9 cellular contexts compared by ENCODE assay signal in the genomic region with DNA sequence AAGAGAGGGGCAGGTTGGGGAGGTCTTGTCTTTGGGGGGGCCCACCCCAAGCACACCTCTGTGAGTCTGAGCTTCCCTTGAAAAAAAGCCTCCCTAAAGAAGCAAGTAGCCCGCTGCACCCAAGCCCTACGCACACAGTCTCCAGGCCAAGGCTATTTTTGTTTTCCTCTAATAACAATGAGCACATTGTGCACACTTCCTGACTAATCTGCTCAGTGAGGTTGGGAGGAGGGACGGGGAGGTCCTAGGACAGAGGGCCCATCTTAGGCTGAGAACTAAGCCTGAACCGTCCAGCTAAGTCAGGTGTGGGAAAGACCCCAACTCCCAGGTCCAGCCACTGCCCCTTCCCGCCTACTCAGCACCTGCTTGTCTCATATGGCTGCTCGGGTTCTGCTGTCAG.
DNase-seq lines count a peak whose midpoint lies in the region; FAIRE-seq and TF ChIP-seq lines count a peak whose summit lies in the region.
"Had no signal": no experiment of that assay in that cellular context is flagged by ENCODE, and none has a peak within 500 bp of the region (broad histone marks: within the 10 kb centered on the region; RNA-seq: fewer than 3 reads in every experiment).

No MANE protein-coding gene starts in this region.

- H3K18ac ChIP-seq in H1 (ENCODE audit: extremely low read depth, low read length): peak overlapping the region; percentile 19

- H3K23ac ChIP-seq in H1 (ENCODE audit: insufficient read length): no peak overlapping the region

- no peak for DNase-seq in H1 (ENCODE audit: low read depth in 1 of 2, low spot score in 2 of 2)
- DNase-seq in medulla oblongata (ENCODE audit: extremely low spot score): peak; percentile 95
- peak; percentile 65 to 72 for DNase-seq in thyroid gland
- DNase-seq in stimulated activated CD8-positive, alpha-beta memory T cell treated with anti-CD3 and anti-CD28 coated beads, Interleukin-4, amount 100 ng/mL, for 48 hours: no peak
- DNase-seq in NCI-H1417 (lab: John Stamatoyannopoulos, UW): no peak
- no peak for DNase-seq in activated CD8-positive, alpha-beta memory T cell treated with anti-CD3 and anti-CD28 coated beads, Interleukin-2, amount 50 U/mL, for 48 hours
- DNase-seq in DMS79 treated with DMSO at 0.1 percent for 48 hours (lab: John Stamatoyannopoulos, UW): no peak

- TF ChIP-seq POLR2A in H1 (IDR thresholded peaks at IDR 0.05; ENCODE audit: control extremely low read depth in 1 of 2, low read depth in 2 of 2, low read length in 2 of 2) (no peak), thyroid gland (IDR thresholded peaks at IDR 0.05) (peak in 1 of 2 donors; percentile 31)

- H3K14ac ChIP-seq in H1 (ENCODE audit: insufficient read length): no peak overlapping the region

- H2AFZ ChIP-seq in Loucy (ENCODE audit: low read length): no peak overlapping the region
- no peak overlapping the region for H2AFZ ChIP-seq in H1 (ENCODE audit: low read length)

- H2BK15ac ChIP-seq in H1 (ENCODE audit: low read length): peak overlapping the region; percentile 7

- POLR2A ChIA-PET in H1 (lab: Charles Lee; ENCODE audit: partially characterized antibody): interaction anchor here (0.6 to 3.9 kb wide), 5 partner anchors 10 to 403 kb away, joined by 3 to 39 read pairs (median 3); no protein-coding TSS in a partner anchor

- 84% methylated on average over 6 of the region's 6 CpGs; no CpG with 5 or more reads in 1 of the 2 experiments for WGBS in H1 (ENCODE audit: extremely low coverage in 1 of 2, insufficient coverage in 1 of 2, insufficient read length in 1 of 2, insufficient replicate concordance in 2 of 2, low coverage in 1 of 2, low lambda C conversion rate in 2 of 2, missing lambda C conversion rate in 1 of 2), 2 experiments
- 20 to 38% methylated on average over 6 of the region's 6 CpGs for WGBS in thyroid gland, 2 donors

- H4K91ac ChIP-seq in H1 (replicated peaks; ENCODE audit: insufficient read length, low read length): peak overlapping the region; percentile 83

- no peak for FAIRE-seq in H1 (lab: Jason Lieb, UNC)
- FAIRE-seq: GM18507 had no signal

- H2BK20ac ChIP-seq in H1 (ENCODE audit: low read length): peak overlapping the region; percentile 27; the same call in 1 of the 2 replicates

- H3K79me2 ChIP-seq in Loucy (ENCODE audit: insufficient read depth, low read length): no peaks in the 10 kb centered on the region
- H3K79me2 ChIP-seq in H1 (ENCODE audit: control insufficient read depth in 1 of 2, insufficient read depth in 2 of 2, low read length in 2 of 2): no peaks in the 10 kb centered on the region

- intact Hi-C loops in thyroid gland (cut with DNase I): no loop called here

- H2BK120ac ChIP-seq in H1 (replicated peaks; ENCODE audit: low read depth, low read length): no peak overlapping the region

- H4K20me1 ChIP-seq in Loucy (ENCODE audit: insufficient read depth, low read length, poor library complexity, severe bottlenecking) (no peaks in the 10 kb centered on the region), H1 (replicated peaks in 1 of 2; ENCODE audit: control insufficient read depth in 1 of 2, insufficient read depth in 2 of 2, low read length in 2 of 2) (no peaks in the 10 kb centered on the region)

- no peaks in the 10 kb centered on the region for H3K36me3 ChIP-seq in Loucy (ENCODE audit: insufficient read depth, low read length)
- no peaks in the 10 kb centered on the region for H3K36me3 ChIP-seq in H1 (ENCODE audit: control insufficient read depth in 2 of 4, insufficient read depth in 4 of 4, low read length in 3 of 4)
- no peaks in the 10 kb centered on the region for H3K36me3 ChIP-seq in thyroid gland

- no peaks in the 10 kb centered on the region for H3K27me3 ChIP-seq in Loucy (ENCODE audit: insufficient read depth, low read length, poor library complexity, severe bottlenecking)
- no peaks in the 10 kb centered on the region for H3K27me3 ChIP-seq in H1 (replicated peaks in 1 of 4; ENCODE audit: control insufficient read depth in 3 of 4, extremely low read depth in 1 of 4, insufficient read depth in 3 of 4, low read length in 3 of 4)
- no peaks in the 10 kb centered on the region for H3K27me3 ChIP-seq in thyroid gland

- no peak overlapping the region for H2AK5ac ChIP-seq in H1 (ENCODE audit: low read depth, low read length)

- no peak overlapping the region for H3K4ac ChIP-seq in H1 (replicated peaks; ENCODE audit: insufficient read length, low read depth, low read length)

- TF ChIP-seq RAD21 in H1 (IDR thresholded peaks at IDR 0.05 in 1 of 2, conservative IDR thresholded peaks at IDR 0.05 in 1 of 2; ENCODE audit: low read depth in 2 of 2, low read length in 2 of 2): no peak

- H3K4me1 ChIP-seq in Loucy (ENCODE audit: insufficient read depth, low read length, poor library complexity, severe bottlenecking): peaks cover 20% of the 10 kb centered on the region
- peaks cover 16 to 32% (median 27%) of the 10 kb centered on the region in 4 experiments for H3K4me1 ChIP-seq in H1 (replicated peaks in 1 of 4; ENCODE audit: control insufficient read depth in 3 of 4, insufficient read depth in 4 of 4, low read length in 3 of 4)
- H3K4me1 ChIP-seq in thyroid gland: peaks cover 44 to 56% of the 10 kb centered on the region in 2 donors

- TF ChIP-seq CTCF in Loucy (conservative IDR thresholded peaks at IDR 0.05; ENCODE audit: low read length): no peak
- no peak for TF ChIP-seq CTCF in H1 (IDR thresholded peaks at IDR 0.05; ENCODE audit: control extremely low read depth in 1 of 3, insufficient read depth in 1 of 3, low read depth in 1 of 3, low read length in 3 of 3)
- TF ChIP-seq CTCF in thyroid gland (IDR thresholded peaks at IDR 0.05): no peak

- no peak overlapping the region for H4K8ac ChIP-seq in H1 (ENCODE audit: extremely low read depth, insufficient read depth, low read length)

- no peaks in the 10 kb centered on the region for H3K9me2 ChIP-seq in Loucy (replicated peaks; ENCODE audit: low read depth, low read length)

- no peaks in the 10 kb centered on the region for H3F3A ChIP-seq in Loucy (ENCODE audit: low read depth)

- peak overlapping the region; percentile 36; the same call in 1 of the 2 replicates for H2BK5ac ChIP-seq in H1 (ENCODE audit: low read depth, low read length)

- H3K9ac ChIP-seq in Loucy (ENCODE audit: low read depth, low read length, poor library complexity, severe bottlenecking): no peak overlapping the region
- H3K9ac ChIP-seq in H1 (replicated peaks in 1 of 4; ENCODE audit: extremely low read depth in 1 of 4, low read depth in 3 of 4, low read length in 3 of 4): no peak overlapping the region

- peak overlapping the region; percentile 10; the same call in 1 of the 2 replicates for H2BK12ac ChIP-seq in H1 (ENCODE audit: low read depth, low read length)

- TF ChIP-seq EP300 in H1 (IDR thresholded peaks at IDR 0.05; ENCODE audit: borderline replicate concordance in 1 of 2, low read depth in 2 of 2, low read length in 2 of 2): no peak

- H3K9me3 ChIP-seq in Loucy (ENCODE audit: insufficient read depth, low read depth, low read length) (no peaks in the 10 kb centered on the region), H1 (ENCODE audit: insufficient read depth in 2 of 2, low read depth in 1 of 2, low read length in 1 of 2) (no peaks in the 10 kb centered on the region), thyroid gland (no peaks in the 10 kb centered on the region)

- H3K79me1 ChIP-seq in H1 (ENCODE audit: low read depth, low read length): no peaks in the 10 kb centered on the region

- no peaks in the 10 kb centered on the region; the same call in 1 of the 2 replicates for H3K23me2 ChIP-seq in H1 (ENCODE audit: low read depth, low read length)

- no peak overlapping the region for H3K4me3 ChIP-seq in Loucy (ENCODE audit: low read length, poor library complexity, severe bottlenecking)
- H3K4me3 ChIP-seq in H1 (ENCODE audit: extremely low read depth in 1 of 4, insufficient read depth in 2 of 4, low read depth in 3 of 4, low read length in 4 of 4): no peak overlapping the region
- no peak overlapping the region for H3K4me3 ChIP-seq in thyroid gland (replicated peaks in 1 of 3)

- H3K56ac ChIP-seq in H1 (replicated peaks; ENCODE audit: insufficient read length, low read depth, low read length): no peak overlapping the region

- CTCF ChIA-PET in H1 (lab: Charles Lee; ENCODE audit: partially characterized antibody): interaction anchor here (0.6 to 7.7 kb wide), 9 partner anchors 10 to 389 kb away, joined by 3 to 72 read pairs (median 10); no protein-coding TSS in a partner anchor

- peak overlapping the region; percentile 6 for H3K4me2 ChIP-seq in Loucy (ENCODE audit: low read depth, low read length, poor library complexity, severe bottlenecking)
- H3K4me2 ChIP-seq in H1 (ENCODE audit: insufficient read depth in 1 of 2, low read depth in 2 of 2, low read length in 2 of 2): no peak overlapping the region

- no peak overlapping the region for H3K27ac ChIP-seq in H1 (ENCODE audit: low read depth, low read length)
- peak overlapping the region; percentile 87 to 96 (median 96) for H3K27ac ChIP-seq in thyroid gland

- no peak overlapping the region for H4K5ac ChIP-seq in H1 (ENCODE audit: insufficient read length, low read depth, low read length)

TF ChIP-seq in H1, 55 proteins besides CTCF, POLR2A, EP300 and RAD21:
- no peak for TF ChIP-seq ZNF274 (IDR thresholded peaks at IDR 0.05; ENCODE audit: borderline replicate concordance, extremely low read depth, low read length)
- no peak for TF ChIP-seq SP1 (IDR thresholded peaks at IDR 0.05; ENCODE audit: low read depth, low read length)
- TF ChIP-seq CHD2 (IDR thresholded peaks at IDR 0.05; ENCODE audit: low read length): no peak
- TF ChIP-seq SIRT6 (IDR thresholded peaks at IDR 0.05; ENCODE audit: low read length): no peak
- TF ChIP-seq SIX5 (IDR thresholded peaks at IDR 0.05; ENCODE audit: low read depth, low read length): no peak
- TF ChIP-seq JUN (IDR thresholded peaks at IDR 0.05; ENCODE audit: low read depth, low read length): no peak
- TF ChIP-seq TCF12 (IDR thresholded peaks at IDR 0.05; ENCODE audit: low read depth, low read length): no peak
- no peak for TF ChIP-seq PHF8 (conservative IDR thresholded peaks at IDR 0.05; ENCODE audit: low read depth, low read length)
- no peak for TF ChIP-seq SP2 (IDR thresholded peaks at IDR 0.05; ENCODE audit: low read length)
- TF ChIP-seq GTF2F1 (IDR thresholded peaks at IDR 0.05; ENCODE audit: borderline replicate concordance, low read depth, low read length): no peak
- TF ChIP-seq CBX8 (IDR thresholded peaks at IDR 0.05; ENCODE audit: borderline replicate concordance, low read depth, low read length): no peak
- TF ChIP-seq, protein P1, sequence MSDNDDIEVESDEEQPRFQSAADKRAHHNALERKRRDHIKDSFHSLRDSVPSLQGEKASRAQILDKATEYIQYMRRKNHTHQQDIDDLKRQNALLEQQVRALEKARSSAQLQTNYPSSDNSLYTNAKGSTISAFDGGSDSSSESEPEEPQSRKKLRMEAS (IDR thresholded peaks at IDR 0.05): no peak
- TF ChIP-seq SP4 (IDR thresholded peaks at IDR 0.05; ENCODE audit: low read length): no peak
- TF ChIP-seq TBP (IDR thresholded peaks at IDR 0.05; ENCODE audit: low read depth, low read length): no peak

Comparison
In these comparisons a context has a peak if more than half of its experiments do, and no peak if none do; other contexts are left out.
1. DNase-seq: peak in medulla oblongata (single experiment) and thyroid gland (2 of 2); none in H1 (0 of 2), stimulated activated CD8-positive, alpha-beta memory T cell treated with anti-CD3 and anti-CD28 coated beads, Interleukin-4, amount 100 ng/mL, for 48 hours (single experiment), NCI-H1417 (0 of 3), activated CD8-positive, alpha-beta memory T cell treated with anti-CD3 and anti-CD28 coated beads, Interleukin-2, amount 50 U/mL, for 48 hours (single experiment) and DMS79 treated with DMSO at 0.1 percent for 48 hours (single experiment).